Comparison of ENCODE assay signal across 1 cellular context in the genomic region with DNA sequence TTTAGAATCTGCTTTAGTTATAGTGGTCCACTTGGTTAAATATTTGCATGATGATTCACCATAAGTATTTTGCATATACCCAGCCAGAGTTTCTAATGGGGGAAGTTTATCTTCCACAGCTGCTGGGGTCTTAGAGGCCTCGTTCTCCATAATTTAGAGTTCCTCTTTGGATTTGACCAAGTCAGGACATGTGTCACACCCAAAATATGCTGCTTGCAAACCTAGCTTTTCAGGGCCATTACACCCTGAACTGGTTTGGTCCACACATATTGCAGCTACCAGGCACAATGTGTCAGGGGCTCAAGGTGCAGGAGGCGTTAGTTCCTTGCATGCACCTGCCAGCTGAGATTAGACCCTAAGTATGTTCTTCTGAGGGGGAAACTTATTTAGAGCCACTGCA.
TF ChIP-seq lines count a peak whose summit lies in the region.

No MANE protein-coding gene starts in this region.

TF ChIP-seq in H1, 55 proteins besides CTCF, POLR2A, EP300 and RAD21:
- TF ChIP-seq CHD7 (IDR thresholded peaks at IDR 0.05; ENCODE audit: insufficient replicate concordance, low read length) (no peak), BRCA1 (IDR thresholded peaks at IDR 0.05; ENCODE audit: low read depth, low read length) (no peak)
TF ChIP-seq in H1: peak in this region for 0.
